ENCODE assay signal across 1 cellular context in genomic region chr16:2003827-2004641, GRCh38.
TF ChIP-seq lines count a peak whose summit lies in the region.

No MANE protein-coding gene starts in this region.

TF ChIP-seq in GM12878, 131 proteins besides CTCF, POLR2A, EP300 and RAD21 (continued from another document):
- peak; percentile 65; the same call in 1 of the 2 replicates for TF ChIP-seq TCF12 (IDR thresholded peaks at IDR 0.05; ENCODE audit: low read depth, low read length)
- TF ChIP-seq MYB (IDR thresholded peaks at IDR 0.05; ENCODE audit: borderline replicate concordance, low read depth, low read length), result no peak
- peak; percentile 66; the same call in 1 of the 2 replicates for TF ChIP-seq SMC3 (IDR thresholded peaks at IDR 0.05; ENCODE audit: borderline replicate concordance, low read length)
